Comparison of ENCODE assay signal across 8 cellular contexts in genomic region chr13:24967985-24968384, GRCh38.
DNase-seq lines count a peak whose midpoint lies in the region; TF ChIP-seq lines count a peak whose summit lies in the region.
"Not testable (repeated sequence)": the region's sequence is repeated elsewhere in the genome, so short reads cannot be mapped to it uniquely, and the experiment has no call there.

No MANE protein-coding gene starts in this region.

- H3K4me3 ChIP-seq in AG09309 (ENCODE audit: control insufficient read depth, low read depth, low read length) = peak overlapping the region; percentile 12
- H3K4me3 ChIP-seq in HFF-Myc (replicated peaks; ENCODE audit: low read depth, low read length) = peak overlapping the region; percentile 38
- H3K4me3 ChIP-seq in cardiac fibroblast (replicated peaks in 1 of 2; ENCODE audit: low read depth in 2 of 2, low read length in 2 of 2) = peak overlapping the region; percentile 42 to 44
- H3K4me3 ChIP-seq in fibroblast of pulmonary artery (replicated peaks; ENCODE audit: low read depth, low read length) = peak overlapping the region; percentile 59
- peak overlapping the region; percentile 31 for H3K4me3 ChIP-seq in kidney epithelial cell (ENCODE audit: low read depth, low read length)
- peak overlapping the region; percentile 52 to 66 (median 54) for H3K4me3 ChIP-seq in subcutaneous abdominal adipose tissue (ENCODE audit: low read depth in 1 of 5, low read length in 5 of 5)

- not testable (repeated sequence) for H3K4me1 Mint-ChIP-seq in T-helper 2 cell treated with Interferon-gamma antibody and Interleukin-4, amounts not matched to agents 5 μg/mL and 100 μg/mL, for 36 hours (ENCODE audit: low read depth); osteocyte (ENCODE audit: unreplicated experiment)

- DNase-seq in AG09309 (ENCODE audit: low read depth); HFF-Myc (ENCODE audit: extremely low read depth, low read depth); T-helper 2 cell treated with Interferon-gamma antibody and Interleukin-4, amounts not matched to agents 5 μg/mL and 100 μg/mL, for 36 hours (ENCODE audit: low spot score); kidney epithelial cell (ENCODE audit: low read depth); osteocyte (ENCODE audit: extremely low spot score, unreplicated experiment): not testable (repeated sequence)
- peak in 1 of 2 donors; percentile 9 for DNase-seq in cardiac fibroblast (ENCODE audit: low read depth in 2 of 2)
- peak; percentile 5 for DNase-seq in fibroblast of pulmonary artery (ENCODE audit: low read depth)

- TF ChIP-seq CTCF in AG09309 (IDR thresholded peaks at IDR 0.05; ENCODE audit: control insufficient read depth, insufficient read depth, low read depth, low read length, missing control alignments); HFF-Myc (IDR thresholded peaks at IDR 0.05; ENCODE audit: low read depth, low read length, missing control alignments); cardiac fibroblast (IDR thresholded peaks at IDR 0.05; ENCODE audit: low read depth, low read length); fibroblast of pulmonary artery (IDR thresholded peaks at IDR 0.05; ENCODE audit: low read length, missing control alignments); kidney epithelial cell (IDR thresholded peaks at IDR 0.05; ENCODE audit: insufficient read depth, low read length, poor library complexity, severe bottlenecking); osteocyte (IDR thresholded peaks at IDR 0.05): not testable (repeated sequence)

- not testable (repeated sequence) for H3K27me3 Mint-ChIP-seq in T-helper 2 cell treated with Interferon-gamma antibody and Interleukin-4, amounts not matched to agents 5 μg/mL and 100 μg/mL, for 36 hours (ENCODE audit: low read depth); osteocyte (ENCODE audit: unreplicated experiment)

- peak overlapping the region in 2 of 5 donors; percentile 41 to 45 for H3K9ac ChIP-seq in subcutaneous abdominal adipose tissue (ENCODE audit: low read length in 5 of 5)

- not testable (repeated sequence) for H3K27me3 ChIP-seq in kidney epithelial cell (ENCODE audit: control insufficient read depth, insufficient read depth, low read length); subcutaneous abdominal adipose tissue (ENCODE audit: control insufficient read depth in 5 of 5, insufficient read depth in 4 of 5, low read length in 5 of 5)

- not testable (repeated sequence) for H3K27ac Mint-ChIP-seq in T-helper 2 cell treated with Interferon-gamma antibody and Interleukin-4, amounts not matched to agents 5 μg/mL and 100 μg/mL, for 36 hours
- peak overlapping the region; percentile 39 for H3K27ac Mint-ChIP-seq in osteocyte (ENCODE audit: unreplicated experiment)

- not testable (repeated sequence) for H3K36me3 Mint-ChIP-seq in T-helper 2 cell treated with Interferon-gamma antibody and Interleukin-4, amounts not matched to agents 5 μg/mL and 100 μg/mL, for 36 hours (ENCODE audit: low read depth); osteocyte (ENCODE audit: unreplicated experiment)

- not testable (repeated sequence) for H3K36me3 ChIP-seq in kidney epithelial cell (ENCODE audit: control insufficient read depth, insufficient read depth, low read length); subcutaneous abdominal adipose tissue (ENCODE audit: control insufficient read depth in 5 of 5, insufficient read depth in 5 of 5, low read length in 5 of 5)

- H3K9me3 Mint-ChIP-seq in T-helper 2 cell treated with Interferon-gamma antibody and Interleukin-4, amounts not matched to agents 5 μg/mL and 100 μg/mL, for 36 hours; osteocyte (ENCODE audit: unreplicated experiment): not testable (repeated sequence)

- not testable (repeated sequence) for H3K4me1 ChIP-seq in subcutaneous abdominal adipose tissue (ENCODE audit: control insufficient read depth in 5 of 5, insufficient read depth in 5 of 5, low read length in 5 of 5)

- peak overlapping the region; percentile 48 for H3K4me3 Mint-ChIP-seq in T-helper 2 cell treated with Interferon-gamma antibody and Interleukin-4, amounts not matched to agents 5 μg/mL and 100 μg/mL, for 36 hours
- peak overlapping the region; percentile 84 for H3K4me3 Mint-ChIP-seq in osteocyte (ENCODE audit: unreplicated experiment)

- not testable (repeated sequence) for H3K9me3 ChIP-seq in subcutaneous abdominal adipose tissue (ENCODE audit: control insufficient read depth in 5 of 5, low read length in 5 of 5)

- not testable (repeated sequence) for H3K27ac ChIP-seq in subcutaneous abdominal adipose tissue (ENCODE audit: low read depth, low read length)
